28 cellular contexts compared by ENCODE assay signal in genomic region chr3:17075358-17075757, GRCh38.
"Had no signal": no experiment of that assay in that cellular context is flagged by ENCODE, and none has a peak within 500 bp of the region (broad histone marks: within the 10 kb centered on the region; RNA-seq: fewer than 3 reads in every experiment).

No MANE protein-coding gene starts in this region.

- ATAC-seq: K562, PC-3 had no signal

- H3K27me3 Mint-ChIP-seq: activated B cell treated with CpG ODN at 0.5 μM for 24 hours; activated CD4-positive, alpha-beta memory T cell treated with anti-CD3 and anti-CD28 coated beads for 36 hours; activated naive CD8-positive, alpha-beta T cell; activated T-helper 17 cell treated with anti-CD3 and anti-CD28 coated beads, Interleukin-2, amount 50 U/mL, for 72 hours had no signal

- H3K4me1 Mint-ChIP-seq: activated B cell treated with CpG ODN at 0.5 μM for 24 hours had no signal

- H3K4me3 Mint-ChIP-seq: activated B cell treated with CpG ODN at 0.5 μM for 24 hours; activated CD4-positive, alpha-beta memory T cell treated with anti-CD3 and anti-CD28 coated beads for 36 hours; activated naive CD4-positive, alpha-beta T cell treated with anti-CD3 and anti-CD28 coated beads for 36 hours; activated naive CD8-positive, alpha-beta T cell; activated T-cell treated with anti-CD3 and anti-CD28 coated beads, Interleukin-2, amount 50 U/mL, for 72 hours; activated T-helper 17 cell treated with anti-CD3 and anti-CD28 coated beads, Interleukin-2, amount 50 U/mL, for 72 hours had no signal

- DNase-seq: activated B cell treated with CpG ODN at 0.5 μM for 24 hours; activated CD4-positive, alpha-beta memory T cell treated with anti-CD3 and anti-CD28 coated beads for 36 hours; activated CD4-positive, alpha-beta T cell treated with anti-CD3 and anti-CD28 coated beads for 4 hours; activated CD4-positive, CD25-positive, alpha-beta regulatory T cell treated with anti-CD3 and anti-CD28 coated beads, Interleukin-2, amount 50 U/mL, for 72 hours; activated effector memory CD4-positive, alpha-beta T cell treated with anti-CD3 and anti-CD28 coated beads, Interleukin-2, amount 50 U/mL, for 16 hours; activated naive CD4-positive, alpha-beta T cell treated with anti-CD3 and anti-CD28 coated beads for 36 hours; activated T-cell treated with anti-CD3 and anti-CD28 coated beads, Interleukin-2, amount 50 U/mL, for 1 hour; activated T-cell treated with anti-CD3 and anti-CD28 coated beads, Interleukin-2, amount 50 U/mL, for 72 hours; amygdala; IMR-90; NCI-H1092 treated with DMSO at 0.1 percent for 48 hours; NCI-H1417; NCI-H146; NCI-H187; NCI-H2029 treated with DMSO at 0.1 percent for 48 hours; NCI-H2107; NCI-H2171; NCI-H510A; NCI-H526; NCI-H748 treated with DMSO at 0.1 percent for 48 hours; NK-92 treated with Interleukin-12 subunit alpha and Interleukin-12 subunit beta, amount 100 ng/mL, for 24 hours; PC-3; Peyer's patch; RPMI8226; SW 1271 had no signal

- H3K27ac Mint-ChIP-seq: activated B cell treated with CpG ODN at 0.5 μM for 24 hours; activated CD4-positive, alpha-beta memory T cell treated with anti-CD3 and anti-CD28 coated beads for 36 hours; activated naive CD4-positive, alpha-beta T cell treated with anti-CD3 and anti-CD28 coated beads for 36 hours; activated T-cell treated with anti-CD3 and anti-CD28 coated beads, Interleukin-2, amount 50 U/mL, for 72 hours; activated T-helper 17 cell treated with anti-CD3 and anti-CD28 coated beads, Interleukin-2, amount 50 U/mL, for 72 hours had no signal

- H3K9me3 Mint-ChIP-seq: activated B cell treated with CpG ODN at 0.5 μM for 24 hours; activated CD4-positive, alpha-beta memory T cell treated with anti-CD3 and anti-CD28 coated beads for 36 hours; activated naive CD4-positive, alpha-beta T cell treated with anti-CD3 and anti-CD28 coated beads for 36 hours; activated T-helper 17 cell treated with anti-CD3 and anti-CD28 coated beads, Interleukin-2, amount 50 U/mL, for 72 hours had no signal
